ENCODE assay signal across 27 cellular contexts in the genomic region with DNA sequence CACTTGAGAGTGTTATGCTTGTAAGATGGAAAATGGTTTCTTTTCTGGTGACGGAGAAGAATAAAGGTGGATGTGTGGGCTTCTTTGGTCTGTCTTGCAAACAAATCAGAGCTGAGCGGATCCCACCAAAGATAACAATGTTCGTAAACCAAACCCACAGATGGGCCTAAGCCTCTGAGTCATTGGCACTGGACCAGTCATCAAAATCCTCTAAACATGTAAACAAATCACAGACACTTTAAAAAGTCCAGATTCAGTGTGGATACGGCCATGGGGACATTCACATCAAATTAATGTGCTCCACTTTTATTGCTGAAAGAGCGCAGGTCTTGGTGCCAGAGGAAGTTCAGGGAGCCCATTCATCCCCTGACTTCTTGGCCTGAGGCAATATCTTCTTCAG.
"Had no signal": no experiment of that assay in that cellular context is flagged by ENCODE, and none has a peak within 500 bp of the region (broad histone marks: within the 10 kb centered on the region; RNA-seq: fewer than 3 reads in every experiment).

No MANE protein-coding gene starts in this region.

- H3K27ac Mint-ChIP-seq: activated CD8-positive, alpha-beta T cell treated with anti-CD3 and anti-CD28 coated beads, Interleukin-2, amount 10 ng/mL, durations not matched to agents 7 days and 5 days; activated naive CD8-positive, alpha-beta T cell treated with anti-CD3 and anti-CD28 coated beads, Interleukin-2, amount 10 ng/mL, durations not matched to agents 7 days and 5 days; brain; T-helper 2 cell treated with Interferon-gamma antibody and Interleukin-4, amounts not matched to agents 5 μg/mL and 100 μg/mL, for 36 hours had no signal

- H3K4me1 Mint-ChIP-seq: activated naive CD8-positive, alpha-beta T cell treated with anti-CD3 and anti-CD28 coated beads, Interleukin-2, amount 10 ng/mL, durations not matched to agents 7 days and 5 days; central memory CD8-positive, alpha-beta T cell had no signal

- DNase-seq: activated CD4-positive, alpha-beta T cell treated with anti-CD3 and anti-CD28 coated beads for 4 hours; activated CD8-positive, alpha-beta memory T cell treated with anti-CD3 and anti-CD28 coated beads, Interleukin-2, amount 50 U/mL, for 48 hours; activated CD8-positive, alpha-beta T cell treated with anti-CD3 and anti-CD28 coated beads, Interleukin-2, amount 10 ng/mL, durations not matched to agents 7 days and 5 days; activated naive CD4-positive, alpha-beta T cell treated with anti-CD3 and anti-CD28 coated beads, Interleukin-2, amount 50 U/mL, for 16 hours; activated naive CD8-positive, alpha-beta T cell treated with anti-CD3 and anti-CD28 coated beads, Interleukin-2, amount 10 ng/mL, durations not matched to agents 7 days and 5 days; activated T-cell treated with anti-CD3 and anti-CD28 coated beads, Interleukin-2, amount 50 U/mL, for 1 hour; adrenal gland; aorta; Kasumi-1; NCI-H1092; NCI-H1417; NCI-H1930; NCI-H2171; NCI-H226; NCI-H526 treated with DMSO at 0.1 percent for 48 hours; NK-92 treated with Interleukin-12 subunit alpha and Interleukin-12 subunit beta, amount 100 ng/mL, for 24 hours; OCI-M1; RPMI8226; SK-N-SH; SW 1271 had no signal

- H3K4me3 ChIP-seq: adrenal gland, K562 had no signal

- H3K9me3 Mint-ChIP-seq: activated naive CD8-positive, alpha-beta T cell treated with anti-CD3 and anti-CD28 coated beads, Interleukin-2, amount 10 ng/mL, durations not matched to agents 7 days and 5 days; T-helper 2 cell treated with Interferon-gamma antibody and Interleukin-4, amounts not matched to agents 5 μg/mL and 100 μg/mL, for 36 hours had no signal

- H3K36me3 Mint-ChIP-seq: activated naive CD8-positive, alpha-beta T cell treated with anti-CD3 and anti-CD28 coated beads, Interleukin-2, amount 10 ng/mL, durations not matched to agents 7 days and 5 days; brain had no signal

- H3K4me3 Mint-ChIP-seq: activated CD8-positive, alpha-beta T cell treated with anti-CD3 and anti-CD28 coated beads, Interleukin-2, amount 10 ng/mL, durations not matched to agents 7 days and 5 days; activated naive CD8-positive, alpha-beta T cell treated with anti-CD3 and anti-CD28 coated beads, Interleukin-2, amount 10 ng/mL, durations not matched to agents 7 days and 5 days; brain; central memory CD8-positive, alpha-beta T cell; T-helper 2 cell treated with Interferon-gamma antibody and Interleukin-4, amounts not matched to agents 5 μg/mL and 100 μg/mL, for 36 hours had no signal

- ATAC-seq: activated CD4-positive, CD25-positive, alpha-beta regulatory T cell treated with anti-CD3 and anti-CD28 coated beads, Interleukin-2, amount 50 U/mL, for 24 hours; activated CD8-positive, alpha-beta T cell treated with anti-CD3 and anti-CD28 coated beads, Interleukin-2, amount 10 ng/mL, durations not matched to agents 7 days and 5 days; K562; Panc1; Right ventricle myocardium inferior had no signal

- H3K27me3 Mint-ChIP-seq: activated naive CD8-positive, alpha-beta T cell treated with anti-CD3 and anti-CD28 coated beads, Interleukin-2, amount 10 ng/mL, durations not matched to agents 7 days and 5 days; brain; central memory CD8-positive, alpha-beta T cell had no signal
